In genomic region chr1:226314055-226314454, GRCh38 we compare ENCODE assay signal across 31 cellular contexts.
"Had no signal": no experiment of that assay in that cellular context is flagged by ENCODE, and none has a peak within 500 bp of the region (broad histone marks: within the 10 kb centered on the region; RNA-seq: fewer than 3 reads in every experiment).

No MANE protein-coding gene starts in this region.

- H3K27ac ChIP-seq: adrenal gland, body of pancreas, brain microvascular endothelial cell, breast epithelium, VCaP had no signal

- H3K27me3 ChIP-seq: adrenal gland, body of pancreas, brain microvascular endothelial cell, breast epithelium had no signal

- FAIRE-seq: astrocyte had no signal

- DNase-seq: activated B cell treated with CpG ODN at 0.5 μM for 24 hours; activated CD4-positive, alpha-beta memory T cell treated with anti-CD3 and anti-CD28 coated beads for 36 hours; activated CD4-positive, alpha-beta T cell treated with anti-CD3 and anti-CD28 coated beads for 4 hours; activated CD4-positive, alpha-beta T cell treated with anti-CD3 and anti-CD28 coated beads, Interleukin-2, amount 10 ng/mL, durations not matched to agents 24 days and 14 days; activated CD4-positive, alpha-beta T cell treated with anti-CD3 and anti-CD28 coated beads, Interleukin-2, amount 50 U/mL, for 1 hour; activated CD4-positive, alpha-beta T cell treated with anti-CD3 and anti-CD28 coated beads, Interleukin-2, amount 50 U/mL, for 4 hours; activated CD4-positive, CD25-positive, alpha-beta regulatory T cell treated with anti-CD3 and anti-CD28 coated beads, Interleukin-2, amount 50 U/mL, for 72 hours; activated CD8-positive, alpha-beta memory T cell treated with anti-CD3 and anti-CD28 coated beads, Interleukin-2, amount 50 U/mL, for 4 hours; activated CD8-positive, alpha-beta T cell treated with anti-CD3 and anti-CD28 coated beads for 36 hours; activated effector memory CD4-positive, alpha-beta T cell treated with anti-CD3 and anti-CD28 coated beads, Interleukin-2, amount 50 U/mL, for 16 hours; activated gamma-delta T cell treated with Interleukin-2 at 50 U/mL for 16 hours; activated naive CD4-positive, alpha-beta T cell; activated naive CD4-positive, alpha-beta T cell treated with anti-CD3 and anti-CD28 coated beads for 36 hours; activated naive CD4-positive, alpha-beta T cell treated with anti-CD3 and anti-CD28 coated beads, Interleukin-2, amount 50 U/mL, for 16 hours; activated naive CD8-positive, alpha-beta T cell treated with anti-CD3 and anti-CD28 coated beads for 36 hours; activated T-cell treated with anti-CD3 and anti-CD28 coated beads for 4 hours; activated T-cell treated with anti-CD3 and anti-CD28 coated beads, Interleukin-2, amount 50 U/mL, for 1 hour; activated T-cell treated with anti-CD3 and anti-CD28 coated beads, Interleukin-2, amount 50 U/mL, for 4 hours; activated T-cell treated with anti-CD3 and anti-CD28 coated beads, Interleukin-2, amount 50 U/mL, for 72 hours; adrenal gland; amniotic stem cell; aorta; body of pancreas; brain microvascular endothelial cell; central memory CD4-positive, alpha-beta T cell; T-helper 9 cell had no signal

- H3K4me3 ChIP-seq: adrenal gland, body of pancreas, breast epithelium had no signal

- ATAC-seq: activated CD8-positive, alpha-beta T cell treated with anti-CD3 and anti-CD28 coated beads for 36 hours; activated naive CD4-positive, alpha-beta T cell treated with anti-CD3 and anti-CD28 coated beads, Interleukin-2, amount 50 U/mL, for 72 hours; activated T-cell treated with anti-CD3 and anti-CD28 coated beads, Interleukin-2, amount 50 U/mL, for 4 hours; activated T-cell treated with anti-CD3 and anti-CD28 coated beads, Interleukin-2, amount 50 U/mL, for 72 hours; activated T-helper 17 cell treated with anti-CD3 and anti-CD28 coated beads, Interleukin-2, amount 50 U/mL, for 72 hours; body of pancreas had no signal

- H3K9me3 ChIP-seq: adrenal gland, body of pancreas, breast epithelium had no signal

- H3K36me3 ChIP-seq: adrenal gland, brain microvascular endothelial cell, breast epithelium had no signal

- H3K4me1 ChIP-seq: breast epithelium had no signal
